In genomic region chr9:70910598-70910997, GRCh38 we compare ENCODE assay signal across 17 cellular contexts.
"Had no signal": no experiment of that assay in that cellular context is flagged by ENCODE, and none has a peak within 500 bp of the region (broad histone marks: within the 10 kb centered on the region; RNA-seq: fewer than 3 reads in every experiment).

No MANE protein-coding gene starts in this region.

- H3K9me3 ChIP-seq: esophagus muscularis mucosa, gastroesophageal sphincter, left lung, lower lobe of right lung, mucosa of descending colon had no signal

- H3K27ac ChIP-seq: coronary artery, dorsolateral prefrontal cortex, esophagus muscularis mucosa, foreskin keratinocyte, gastroesophageal sphincter, hepatocyte, left lung, lower lobe of right lung had no signal

- H3K36me3 ChIP-seq: esophagus muscularis mucosa, gastroesophageal sphincter, left lung, lower lobe of right lung had no signal

- H3K4me1 ChIP-seq: esophagus muscularis mucosa, foreskin keratinocyte, gastroesophageal sphincter, left lung, lower lobe of right lung had no signal

- DNase-seq: dermis blood vessel endothelial cell; dorsolateral prefrontal cortex; effector CD4-positive, alpha-beta T cell; effector memory CD4-positive, alpha-beta T cell; foreskin keratinocyte; hypothalamus; immature natural killer cell; left cardiac atrium; left lung; lower lobe of right lung; mesenchymal stem cell; mucosa of descending colon; naive B cell had no signal

- ATAC-seq: foreskin keratinocyte, gastroesophageal sphincter, left lung, lower lobe of right lung, mucosa of descending colon had no signal

- H3K27me3 ChIP-seq: dorsolateral prefrontal cortex, esophagus muscularis mucosa, foreskin keratinocyte, gastroesophageal sphincter, hepatocyte, left lung had no signal

- H3K4me3 ChIP-seq: coronary artery, dorsolateral prefrontal cortex, esophagus muscularis mucosa, gastroesophageal sphincter, hepatocyte, left lung, lower lobe of right lung, mucosa of descending colon had no signal
